Comparison of ENCODE assay signal across 35 cellular contexts in the genomic region with DNA sequence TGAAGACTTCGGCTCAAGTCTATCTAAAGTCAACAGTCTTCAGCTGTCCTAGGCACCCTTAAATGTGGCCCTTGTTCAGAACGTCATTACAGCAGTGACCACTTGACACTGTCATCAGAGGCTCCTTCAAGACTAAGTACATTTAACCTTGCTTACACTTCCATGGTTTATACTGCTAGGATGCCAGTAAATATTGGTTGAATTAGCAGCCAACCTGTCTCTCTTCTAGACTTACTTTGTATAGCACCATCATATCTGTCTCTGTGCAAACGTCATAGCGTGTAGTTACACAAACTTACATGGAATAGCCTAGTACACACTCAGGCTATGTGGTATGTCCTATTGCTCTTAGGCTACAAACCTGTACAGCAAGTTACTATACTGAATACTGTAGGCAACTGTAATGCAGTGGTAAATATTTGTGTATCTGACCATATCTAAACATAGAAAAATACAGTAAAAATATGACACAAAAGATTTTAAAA. TPM values are rescaled to one million over a fixed set of nuclear protein-coding genes. Genes with fewer than 3 reads are reported as not detected.
DNase-seq lines count a peak whose midpoint lies in the region; ATAC-seq and TF ChIP-seq lines count a peak whose summit lies in the region.
"Had no signal": no experiment of that assay in that cellular context is flagged by ENCODE, and none has a peak within 500 bp of the region (broad histone marks: within the 10 kb centered on the region; RNA-seq: fewer than 3 reads in every experiment).

No MANE protein-coding gene starts in this region.

- peak in 2 of 4 donors; percentile 37 to 45 for TF ChIP-seq EP300 in upper lobe of left lung (IDR thresholded peaks at IDR 0.05)

- intact Hi-C loops in Right ventricle myocardium inferior (cut with DNase I): no loop called here
- intact Hi-C loops in cardiac septum (cut with DNase I): no loop called here
- intact Hi-C loops in body of pancreas (cut with DNase I): no loop called here
- intact Hi-C loops in Caco-2 (cut with micrococcal nuclease; ENCODE audit: unreplicated experiment): no loop called here

- no peak for TF ChIP-seq POLR2A in body of pancreas (IDR thresholded peaks at IDR 0.05)
- no peak for TF ChIP-seq POLR2A in upper lobe of left lung (IDR thresholded peaks at IDR 0.05)

- H3K9me3 ChIP-seq in body of pancreas (no peaks in the 10 kb centered on the region), upper lobe of left lung (no peaks in the 10 kb centered on the region), Caco-2 (no peaks in the 10 kb centered on the region)
- H3K9me3 ChIP-seq in effector memory CD4-positive, alpha-beta T cell (ENCODE audit: control insufficient read depth, low read length): no peaks in the 10 kb centered on the region
- H3K9me3 ChIP-seq: colonic mucosa, esophagus muscularis mucosa, Peyer's patch, SJSA1, uterus had no signal

- BruUV-seq in Caco-2 (replicated peaks; lab: Mats Ljungman, UMichigan): no TSS peak

- TF ChIP-seq CTCF in body of pancreas (IDR thresholded peaks at IDR 0.05) (no peak), upper lobe of left lung (IDR thresholded peaks at IDR 0.05) (no peak), Caco-2 (IDR thresholded peaks at IDR 0.05; ENCODE audit: insufficient read depth in 1 of 2, low read depth in 1 of 2, low read length in 1 of 2, severe bottlenecking in 1 of 2, unreplicated experiment in 1 of 2) (no peak)

- H3K9me3 Mint-ChIP-seq in Caco-2 (ENCODE audit: unreplicated experiment): no peaks in the 10 kb centered on the region
- H3K9me3 Mint-ChIP-seq: activated CD4-positive, alpha-beta T cell treated with anti-CD3 and anti-CD28 coated beads, Interleukin-2, amount 10 ng/mL, durations not matched to agents 7 days and 5 days; activated T-cell treated with anti-CD3 and anti-CD28 coated beads, Interleukin-2, amount 50 U/mL, for 72 hours; CD4-positive, alpha-beta T cell; effector memory CD8-positive, alpha-beta T cell; stimulated activated memory B cell treated with anti-CD40 and anti-IgM and Interleukin-4, amounts not matched to agents 10 μg/mL and 1 μg/mL and 100 μg/mL, for 72 hours; WTC11 had no signal

- peaks cover 13% of the 10 kb centered on the region for H3K36me3 Mint-ChIP-seq in Caco-2 (ENCODE audit: insufficient read depth, unreplicated experiment)

- CTCF ChIA-PET in Caco-2 (lab: Charles Lee): interaction anchor here (2.0 kb wide), 1 partner anchor 29 kb away, joined by 5 read pairs; no protein-coding TSS in a partner anchor

- no peak for DNase-seq in Right ventricle myocardium inferior (ENCODE audit: missing footprints)
- no peak for DNase-seq in cardiac septum (ENCODE audit: low spot score)
- no peak for DNase-seq in body of pancreas
- DNase-seq in left lobe of liver (ENCODE audit: low spot score): no peak
- DNase-seq in upper lobe of left lung: peak in 1 of 2 donors; percentile 47
- DNase-seq in Caco-2: no peak
- no peak for DNase-seq in effector memory CD4-positive, alpha-beta T cell
- DNase-seq: activated CD4-positive, alpha-beta T cell treated with anti-CD3 and anti-CD28 coated beads, Interleukin-2, amount 10 ng/mL, durations not matched to agents 7 days and 5 days; activated naive CD4-positive, alpha-beta T cell treated with anti-CD3 and anti-CD28 coated beads, Interleukin-2, amount 50 U/mL, for 16 hours; activated T-cell treated with anti-CD3 and anti-CD28 coated beads, Interleukin-2, amount 50 U/mL, for 72 hours; AML-193; amniotic stem cell; CD4-positive, alpha-beta T cell; colonic mucosa; DMS 273 treated with DMSO at 0.1 percent for 48 hours; effector memory CD8-positive, alpha-beta T cell; foreskin melanocyte; hippocampal formation; NCI-H1092; NCI-H1694 treated with DMSO at 0.1 percent for 48 hours; NCI-H2171 treated with DMSO at 0.1 percent for 48 hours; Peyer's patch; stimulated activated CD4-positive, alpha-beta T cell treated with anti-CD3 and anti-CD28 coated beads, Interleukin-4, amount 100 ng/mL, for 4 hours; uterus had no signal

- 23 to 39% methylated on average over 4 of the region's 4 CpGs for WGBS in body of pancreas, 2 donors
- 66 to 67% methylated on average over 4 of the region's 4 CpGs for WGBS in upper lobe of left lung, 2 donors

- no peaks in the 10 kb centered on the region for H3K27me3 Mint-ChIP-seq in Caco-2 (ENCODE audit: insufficient read depth, unreplicated experiment)
- H3K27me3 Mint-ChIP-seq: activated CD4-positive, alpha-beta T cell treated with anti-CD3 and anti-CD28 coated beads, Interleukin-2, amount 10 ng/mL, durations not matched to agents 7 days and 5 days; CD4-positive, alpha-beta T cell; effector memory CD8-positive, alpha-beta T cell; stimulated activated memory B cell treated with anti-CD40 and anti-IgM and Interleukin-4, amounts not matched to agents 10 μg/mL and 1 μg/mL and 100 μg/mL, for 72 hours had no signal

- H3K4me1 ChIP-seq in body of pancreas (peaks cover 40% of the 10 kb centered on the region), upper lobe of left lung (peaks cover 12 to 58% (median 40%) of the 10 kb centered on the region in 4 donors), Caco-2 (no peaks in the 10 kb centered on the region)
- no peaks in the 10 kb centered on the region for H3K4me1 ChIP-seq in effector memory CD4-positive, alpha-beta T cell (ENCODE audit: control insufficient read depth, insufficient read depth, low read length, poor library complexity, severe bottlenecking)
- H3K4me1 ChIP-seq: uterus had no signal

- H3K4me3 ChIP-seq in body of pancreas (no peak overlapping the region), upper lobe of left lung (no peak overlapping the region), Caco-2 (ENCODE audit: low read depth, low read length) (no peak overlapping the region)
- no peak overlapping the region for H3K4me3 ChIP-seq in effector memory CD4-positive, alpha-beta T cell (ENCODE audit: insufficient read depth, low read depth, low read length, poor library complexity, severe bottlenecking)
- H3K4me3 ChIP-seq: colonic mucosa, esophagus muscularis mucosa, Peyer's patch, SJSA1, uterus had no signal

- H3K27ac ChIP-seq in body of pancreas (peak overlapping the region in 3 of 4 donors; percentile 28 to 58 (median 29)), upper lobe of left lung (peak overlapping the region; percentile 17 to 67 (median 53))
- no peak overlapping the region for H3K27ac ChIP-seq in effector memory CD4-positive, alpha-beta T cell (ENCODE audit: insufficient read depth, low read length, poor library complexity, severe bottlenecking)
- H3K27ac ChIP-seq: colonic mucosa, esophagus muscularis mucosa, HL-60, parathyroid adenoma, Peyer's patch, SJSA1, uterus had no signal

- H3K27me3 ChIP-seq in body of pancreas (no peaks in the 10 kb centered on the region), upper lobe of left lung (no peaks in the 10 kb centered on the region), Caco-2 (replicated peaks; ENCODE audit: control insufficient read depth, insufficient read depth, low read length) (no peaks in the 10 kb centered on the region)
- H3K27me3 ChIP-seq in effector memory CD4-positive, alpha-beta T cell (replicated peaks; ENCODE audit: control insufficient read depth, insufficient read depth, low read length, poor library complexity, severe bottlenecking): no peaks in the 10 kb centered on the region
- H3K27me3 ChIP-seq: colonic mucosa, esophagus muscularis mucosa, Peyer's patch, SJSA1, uterus had no signal

- POLR2A ChIA-PET in Caco-2 (lab: Charles Lee): no interaction called here

- no peak overlapping the region for H3K4me3 Mint-ChIP-seq in Caco-2 (ENCODE audit: unreplicated experiment)
- H3K4me3 Mint-ChIP-seq: activated CD4-positive, alpha-beta T cell treated with anti-CD3 and anti-CD28 coated beads, Interleukin-2, amount 10 ng/mL, durations not matched to agents 7 days and 5 days; activated T-cell treated with anti-CD3 and anti-CD28 coated beads, Interleukin-2, amount 50 U/mL, for 72 hours; CD4-positive, alpha-beta T cell; effector memory CD8-positive, alpha-beta T cell; stimulated activated memory B cell treated with anti-CD40 and anti-IgM and Interleukin-4, amounts not matched to agents 10 μg/mL and 1 μg/mL and 100 μg/mL, for 72 hours; WTC11 had no signal

- no peak overlapping the region for H3K27ac Mint-ChIP-seq in Caco-2 (ENCODE audit: unreplicated experiment)
- H3K27ac Mint-ChIP-seq: activated CD4-positive, alpha-beta T cell treated with anti-CD3 and anti-CD28 coated beads, Interleukin-2, amount 10 ng/mL, durations not matched to agents 7 days and 5 days; activated T-cell treated with anti-CD3 and anti-CD28 coated beads, Interleukin-2, amount 50 U/mL, for 72 hours; CD4-positive, alpha-beta T cell; effector memory CD8-positive, alpha-beta T cell; stimulated activated memory B cell treated with anti-CD40 and anti-IgM and Interleukin-4, amounts not matched to agents 10 μg/mL and 1 μg/mL and 100 μg/mL, for 72 hours; WTC11 had no signal

- H3K4me1 Mint-ChIP-seq in Caco-2 (ENCODE audit: low read depth, unreplicated experiment): peaks cover 6% of the 10 kb centered on the region
- H3K4me1 Mint-ChIP-seq: stimulated activated memory B cell treated with anti-CD40 and anti-IgM and Interleukin-4, amounts not matched to agents 10 μg/mL and 1 μg/mL and 100 μg/mL, for 72 hours; WTC11 had no signal

- peak; percentile 36 for ATAC-seq in Right ventricle myocardium inferior
- peak; percentile 42 for ATAC-seq in body of pancreas
- peak; percentile 46 for ATAC-seq in left lobe of liver
- peak; percentile 52 to 89 for ATAC-seq in upper lobe of left lung (ENCODE audit: low FRiP score in 2 of 2)
- no peak for ATAC-seq in GM18498 (IDR thresholded peaks at IDR 0.05; ENCODE audit: unreplicated experiment)
- ATAC-seq: activated T-cell treated with anti-CD3 and anti-CD28 coated beads, Interleukin-2, amount 50 U/mL, for 72 hours; effector memory CD8-positive, alpha-beta T cell; sciatic nerve; stimulated activated memory B cell treated with anti-CD40 and anti-IgM and Interleukin-4, amounts not matched to agents 10 μg/mL and 1 μg/mL and 100 μg/mL, for 72 hours; WTC11 had no signal

- H3K36me3 ChIP-seq in body of pancreas (replicated peaks in 1 of 2; ENCODE audit: insufficient read depth in 1 of 2, low read depth in 2 of 2) (peaks cover 0 to 16% of the 10 kb centered on the region in 2 donors), upper lobe of left lung (peaks cover 17 to 95% (median 57%) of the 10 kb centered on the region in 4 donors), Caco-2 (ENCODE audit: control insufficient read depth, insufficient read depth, low read length) (no peaks in the 10 kb centered on the region)
- H3K36me3 ChIP-seq in effector memory CD4-positive, alpha-beta T cell (ENCODE audit: control insufficient read depth, insufficient read depth, low read length): peaks cover 32% of the 10 kb centered on the region
- H3K36me3 ChIP-seq: uterus had no signal

RNA-seq across cellular contexts. Expression of a gene that starts 13.3 kb away (rescaled TPM):
- total RNA-seq in Right ventricle myocardium inferior: not detected
- total RNA-seq in cardiac septum: 1.4 TPM
- not detected for total RNA-seq in body of pancreas
- total RNA-seq in left lobe of liver: not detected
- total RNA-seq in upper lobe of left lung: 1 to 10 TPM in 1 of 6 donors, under 1 TPM in 1, not detected in 4; 0.77 to 1.3 TPM
- total RNA-seq in Caco-2 (2022): not detected in 2 replicates
- total RNA-seq: A172; activated T-cell treated with anti-CD3 and anti-CD28 coated beads, Interleukin-2, amount 50 U/mL, for 72 hours; colonic mucosa; esophagus muscularis mucosa; H1; lung microvascular endothelial cell; Peyer's patch; sciatic nerve; SJSA1; uterus had no signal

RNA-seq across cellular contexts. Expression of a gene that starts 22.3 kb away (rescaled TPM):
- total RNA-seq in Right ventricle myocardium inferior (817 TPM), cardiac septum (932 TPM), body of pancreas (100 to 1,000 TPM in 1 of 2 donors, 10 to 100 TPM in 1; 68.2 to 194 TPM), left lobe of liver (149 TPM), upper lobe of left lung (100 to 1,000 TPM in 5 of 6 donors, 10 to 100 TPM in 1; 57.6 to 914 (median 315) TPM), Caco-2 (2022) (149 and 152 TPM in 2 replicates)
